Comparison of ENCODE assay signal across 8 cellular contexts in genomic region chr1:36157115-36157903, GRCh38. TPM values are rescaled to one million over a fixed set of nuclear protein-coding genes. Genes with fewer than 3 reads are reported as not detected.
DNase-seq lines count a peak whose midpoint lies in the region; ATAC-seq lines count a peak whose summit lies in the region.

No MANE protein-coding gene starts in this region.

- peaks cover 64% of the 10 kb centered on the region for H3K4me1 Mint-ChIP-seq in activated naive CD8-positive, alpha-beta T cell treated with anti-CD3 and anti-CD28 coated beads for 36 hours
- H3K4me1 Mint-ChIP-seq in stimulated activated naive B cell treated with anti-CD40 and anti-IgM and Interleukin-4, amounts not matched to agents 10 μg/mL and 1 μg/mL and 100 μg/mL, for 72 hours, result peaks cover 55 to 78% of the 10 kb centered on the region in 2 donors

- no peaks in the 10 kb centered on the region for H3K9me3 ChIP-seq in iPS-18c (ENCODE audit: control insufficient read depth, insufficient read depth, low read length)

- H3K27ac Mint-ChIP-seq in activated naive CD8-positive, alpha-beta T cell treated with anti-CD3 and anti-CD28 coated beads for 36 hours, result peak overlapping the region; percentile 90
- H3K27ac Mint-ChIP-seq in stimulated activated naive B cell treated with anti-CD40 and anti-IgM and Interleukin-4, amounts not matched to agents 10 μg/mL and 1 μg/mL and 100 μg/mL, for 72 hours, result peak overlapping the region; percentile 98

- H3K4me3 ChIP-seq in iPS-18c (ENCODE audit: insufficient read depth, low read depth, low read length), result peak overlapping the region; percentile 90

- ATAC-seq in stimulated activated naive B cell treated with anti-CD40 and anti-IgM and Interleukin-4, amounts not matched to agents 10 μg/mL and 1 μg/mL and 100 μg/mL, for 72 hours (replicated peaks), result no peak
- no peak for ATAC-seq in HG03095 (IDR thresholded peaks at IDR 0.05; ENCODE audit: unreplicated experiment)

- H3K27me3 Mint-ChIP-seq in activated naive CD8-positive, alpha-beta T cell treated with anti-CD3 and anti-CD28 coated beads for 36 hours, result no peaks in the 10 kb centered on the region
- H3K27me3 Mint-ChIP-seq in stimulated activated naive B cell treated with anti-CD40 and anti-IgM and Interleukin-4, amounts not matched to agents 10 μg/mL and 1 μg/mL and 100 μg/mL, for 72 hours, result no peaks in the 10 kb centered on the region

- H3K9me3 Mint-ChIP-seq in activated naive CD8-positive, alpha-beta T cell treated with anti-CD3 and anti-CD28 coated beads for 36 hours, result no peaks in the 10 kb centered on the region
- no peaks in the 10 kb centered on the region for H3K9me3 Mint-ChIP-seq in stimulated activated naive B cell treated with anti-CD40 and anti-IgM and Interleukin-4, amounts not matched to agents 10 μg/mL and 1 μg/mL and 100 μg/mL, for 72 hours

- peak; percentile 31 for DNase-seq in stimulated activated CD4-positive, alpha-beta T cell treated with anti-CD3 and anti-CD28 coated beads, Interleukin-15, amount 100 ng/mL, for 24 hours
- DNase-seq in stimulated activated CD4-positive, alpha-beta T cell treated with anti-CD3 and anti-CD28 coated beads, Interleukin-4, amount 100 ng/mL, for 1 hour, result no peak
- peak; percentile 40 for DNase-seq in activated naive CD8-positive, alpha-beta T cell treated with anti-CD3 and anti-CD28 coated beads for 36 hours
- DNase-seq in stimulated activated naive B cell treated with anti-CD40 and anti-IgM and Interleukin-4, amounts not matched to agents 10 μg/mL and 1 μg/mL and 100 μg/mL, for 72 hours, result no peak
- DNase-seq in OCI-M1 (lab: John Stamatoyannopoulos, UW) (no peak), NCI-H524 treated with DMSO at 0.1 percent for 48 hours (lab: John Stamatoyannopoulos, UW) (no peak)

- peak overlapping the region; percentile 93 for H3K4me3 Mint-ChIP-seq in activated naive CD8-positive, alpha-beta T cell treated with anti-CD3 and anti-CD28 coated beads for 36 hours
- H3K4me3 Mint-ChIP-seq in stimulated activated naive B cell treated with anti-CD40 and anti-IgM and Interleukin-4, amounts not matched to agents 10 μg/mL and 1 μg/mL and 100 μg/mL, for 72 hours, result peak overlapping the region; percentile 95 to 99

- peaks cover 36% of the 10 kb centered on the region for H3K36me3 Mint-ChIP-seq in activated naive CD8-positive, alpha-beta T cell treated with anti-CD3 and anti-CD28 coated beads for 36 hours
- peaks cover 8 to 24% of the 10 kb centered on the region in 2 donors for H3K36me3 Mint-ChIP-seq in stimulated activated naive B cell treated with anti-CD40 and anti-IgM and Interleukin-4, amounts not matched to agents 10 μg/mL and 1 μg/mL and 100 μg/mL, for 72 hours

RNA-seq across cellular contexts. Expression of gene MAP7D1, which starts 1.3 kb away (rescaled TPM):
- 100 to 1,000 TPM; 158 to 168 TPM for total RNA-seq in activated naive CD8-positive, alpha-beta T cell treated with anti-CD3 and anti-CD28 coated beads for 36 hours

RNA-seq across cellular contexts. Expression of gene TRAPPC3, which starts 8.0 kb away (rescaled TPM):
- 10 to 100 TPM; 58.0 to 59.4 TPM for total RNA-seq in activated naive CD8-positive, alpha-beta T cell treated with anti-CD3 and anti-CD28 coated beads for 36 hours

RNA-seq across cellular contexts. Expression of gene COL8A2, which starts 32.3 kb away (rescaled TPM):
- 1 to 10 TPM; 1.8 to 1.9 TPM for total RNA-seq in activated naive CD8-positive, alpha-beta T cell treated with anti-CD3 and anti-CD28 coated beads for 36 hours

Comparison
In these comparisons a context has a peak if more than half of its experiments do, and no peak if none do; other contexts are left out.
1. DNase-seq: peak in stimulated activated CD4-positive, alpha-beta T cell treated with anti-CD3 and anti-CD28 coated beads, Interleukin-15, amount 100 ng/mL, for 24 hours (single experiment) and activated naive CD8-positive, alpha-beta T cell treated with anti-CD3 and anti-CD28 coated beads for 36 hours (single experiment); none in stimulated activated CD4-positive, alpha-beta T cell treated with anti-CD3 and anti-CD28 coated beads, Interleukin-4, amount 100 ng/mL, for 1 hour (single experiment), stimulated activated naive B cell treated with anti-CD40 and anti-IgM and Interleukin-4, amounts not matched to agents 10 μg/mL and 1 μg/mL and 100 μg/mL, for 72 hours (single experiment), OCI-M1 (single experiment) and NCI-H524 treated with DMSO at 0.1 percent for 48 hours (single experiment).